In the genomic region with DNA sequence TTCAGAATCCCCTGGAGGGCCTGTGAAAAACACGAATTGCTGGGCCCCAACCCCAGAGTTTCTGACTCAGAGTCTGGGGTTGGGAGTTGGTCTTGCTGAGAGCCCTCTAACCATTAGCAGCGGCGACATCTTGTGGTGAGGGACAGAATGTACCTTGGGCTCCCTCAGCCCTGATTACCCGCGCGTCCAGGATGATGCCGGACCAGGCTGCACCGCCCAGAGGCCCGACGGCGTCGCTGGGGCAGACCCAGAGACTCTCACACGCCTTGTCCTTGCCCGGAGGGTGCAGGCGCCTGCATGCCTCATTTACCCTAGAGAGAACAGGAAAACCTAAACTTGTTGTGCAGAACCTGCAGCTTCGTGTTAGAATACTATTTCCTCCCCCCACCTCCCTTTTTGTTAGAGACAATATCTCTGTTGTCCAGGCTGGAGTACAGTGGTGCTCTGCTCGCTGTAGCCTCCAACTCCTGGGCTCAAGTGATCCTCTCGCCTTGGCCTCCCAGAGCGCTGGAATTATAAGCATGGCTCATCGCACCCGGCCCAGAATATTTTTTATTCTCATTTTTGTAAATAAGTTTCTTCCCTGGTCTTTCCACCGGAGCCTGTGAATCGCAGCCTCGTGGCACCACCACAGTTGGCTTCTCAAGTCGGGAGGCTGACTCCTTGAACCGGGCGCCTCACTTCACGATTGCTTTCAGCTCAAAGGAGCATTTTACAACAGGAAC, we compare ENCODE assay signal across 1 cellular context.
TF ChIP-seq lines count a peak whose summit lies in the region.

No MANE protein-coding gene starts in this region.

TF ChIP-seq in IMR-90, 13 proteins besides CTCF, POLR2A, EP300 and RAD21:
- TF ChIP-seq CEBPB (IDR thresholded peaks at IDR 0.05; ENCODE audit: low read depth, low read length) (no peak), MAZ (IDR thresholded peaks at IDR 0.05; ENCODE audit: borderline replicate concordance, low read depth, low read length) (peak; percentile 38), SMC3 (IDR thresholded peaks at IDR 0.05; ENCODE audit: low read depth, low read length) (peak; percentile 82), RCOR1 (IDR thresholded peaks at IDR 0.05; ENCODE audit: insufficient replicate concordance, low read length) (peak; percentile 28)
